ENCODE assay signal across 10 cellular contexts in genomic region chr12:92431146-92431545, GRCh38.
DNase-seq lines count a peak whose midpoint lies in the region; ATAC-seq and TF ChIP-seq lines count a peak whose summit lies in the region.
"Had no signal": no experiment of that assay in that cellular context is flagged by ENCODE, and none has a peak within 500 bp of the region (broad histone marks: within the 10 kb centered on the region; RNA-seq: fewer than 3 reads in every experiment).

No MANE protein-coding gene starts in this region.

- H3K4me1 ChIP-seq in testis, result no peaks in the 10 kb centered on the region
- H3K4me1 ChIP-seq: Caco-2 had no signal

- WGBS in testis, 2 donors, result 83 to 96% methylated on average over 5 of the region's 5 CpGs

- H3K4me3 ChIP-seq in testis, result no peak overlapping the region

- no peak for TF ChIP-seq CTCF in testis (IDR thresholded peaks at IDR 0.05)

- no peaks in the 10 kb centered on the region for H3K9me3 ChIP-seq in testis
- H3K9me3 ChIP-seq: Caco-2, neutrophil had no signal

- no peak for TF ChIP-seq POLR2A in testis (IDR thresholded peaks at IDR 0.05)

- H3K27ac ChIP-seq in testis, result no peak overlapping the region
- H3K27ac ChIP-seq: neutrophil had no signal

- H3K27me3 ChIP-seq in testis, result no peaks in the 10 kb centered on the region
- H3K27me3 ChIP-seq: neutrophil had no signal

- DNase-seq in Ammon's horn (ENCODE audit: low spot score) (peak; percentile 43), activated T-cell treated with anti-CD3 and anti-CD28 coated beads for 48 hours (ENCODE audit: low read depth) (peak; percentile 10), AML-193 (lab: John Stamatoyannopoulos, UW) (no peak), testis (no peak)

- ATAC-seq in GM18511 (IDR thresholded peaks at IDR 0.05; ENCODE audit: unreplicated experiment), result peak; percentile 50
- peak; percentile 59 for ATAC-seq in HG03066 (IDR thresholded peaks at IDR 0.05; ENCODE audit: low read depth, unreplicated experiment)
- no peak for ATAC-seq in GM21717 (IDR thresholded peaks at IDR 0.05; ENCODE audit: unreplicated experiment)
- ATAC-seq in HG03439 (IDR thresholded peaks at IDR 0.05; ENCODE audit: unreplicated experiment), result no peak

- intact Hi-C loops in testis (cut with DNase I; ENCODE audit: low total_unique reads), result no loop called here

- no peaks in the 10 kb centered on the region for H3K36me3 ChIP-seq in testis (ENCODE audit: low read depth, missing control alignments)
- H3K36me3 ChIP-seq: neutrophil had no signal

Comparison
In these comparisons a context has a peak if more than half of its experiments do, and no peak if none do; other contexts are left out.
1. DNase-seq: peak in Ammon's horn (single experiment) and activated T-cell treated with anti-CD3 and anti-CD28 coated beads for 48 hours (single experiment); none in AML-193 (0 of 2) and testis (single experiment).
2. ATAC-seq: peak in GM18511 (single experiment) and HG03066 (single experiment); none in GM21717 (single experiment) and HG03439 (single experiment).